In the genomic region with DNA sequence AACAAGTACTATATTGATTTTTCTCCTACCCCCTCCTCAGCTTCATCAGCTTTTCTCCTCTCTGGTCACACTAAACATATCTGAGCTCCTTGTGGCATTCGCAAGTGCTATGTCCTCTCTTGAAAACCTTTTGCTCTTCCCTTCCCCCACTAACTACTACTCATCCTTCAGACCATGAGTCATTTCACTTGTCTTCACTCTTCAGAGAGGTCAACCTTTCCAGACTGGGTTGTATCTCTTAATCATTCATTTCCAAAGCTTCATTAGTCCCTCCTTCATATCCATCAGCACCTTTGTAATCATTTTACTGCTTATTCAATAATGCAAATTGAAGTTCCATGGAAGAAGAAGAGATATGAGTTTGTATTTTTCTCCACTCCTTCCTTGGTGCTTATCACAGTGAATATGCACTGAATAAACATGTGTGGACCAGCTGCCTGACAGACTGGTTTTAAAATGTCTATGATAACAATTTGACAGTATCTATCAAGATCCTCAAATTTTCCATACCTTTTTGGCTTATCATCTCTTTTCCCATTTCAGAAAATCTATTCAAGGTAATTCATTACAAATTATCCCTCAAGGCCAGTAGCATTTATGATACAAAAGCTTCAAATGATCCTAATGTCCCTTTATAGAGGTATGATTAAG, we compare ENCODE assay signal across 1 cellular context.
TF ChIP-seq lines count a peak whose summit lies in the region.

No MANE protein-coding gene starts in this region.

TF ChIP-seq in K562, 482 proteins besides CTCF, POLR2A, EP300 and RAD21 (continued from another document and continues in another):
- TF ChIP-seq, protein P1, sequence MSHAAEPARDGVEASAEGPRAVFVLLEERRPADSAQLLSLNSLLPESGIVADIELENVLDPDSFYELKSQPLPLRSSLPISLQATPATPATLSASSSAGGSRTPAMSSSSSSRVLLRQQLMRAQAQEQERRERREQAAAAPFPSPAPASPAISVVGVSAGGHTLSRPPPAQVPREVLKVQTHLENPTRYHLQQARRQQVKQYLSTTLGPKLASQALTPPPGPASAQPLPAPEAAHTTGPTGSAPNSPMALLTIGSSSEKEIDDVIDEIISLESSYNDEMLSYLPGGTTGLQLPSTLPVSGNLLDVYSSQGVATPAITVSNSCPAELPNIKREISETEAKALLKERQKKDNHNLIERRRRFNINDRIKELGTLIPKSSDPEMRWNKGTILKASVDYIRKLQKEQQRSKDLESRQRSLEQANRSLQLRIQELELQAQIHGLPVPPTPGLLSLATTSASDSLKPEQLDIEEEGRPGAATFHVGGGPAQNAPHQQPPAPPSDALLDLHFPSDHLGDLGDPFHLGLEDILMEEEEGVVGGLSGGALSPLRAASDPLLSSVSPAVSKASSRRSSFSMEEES (CRISPR knock-in tag; IDR thresholded peaks at IDR 0.05), result no peak
- TF ChIP-seq SAFB2 (IDR thresholded peaks at IDR 0.05; ENCODE audit: borderline replicate concordance, low read depth, low read length, severe bottlenecking) (no peak), TBL1XR1 (IDR thresholded peaks at IDR 0.05; ENCODE audit: low read length in 2 of 2) (peak in 1 of 2 experiments; percentile 73; a peak in 1 of 4 replicates), POLR2G (IDR thresholded peaks at IDR 0.05; ENCODE audit: low read depth, low read length) (no peak), ZBED1 (IDR thresholded peaks at IDR 0.05) (no peak), PHF8 (IDR thresholded peaks at IDR 0.05; ENCODE audit: borderline replicate concordance, low read length) (no peak), BRF1 (IDR thresholded peaks at IDR 0.05; ENCODE audit: borderline replicate concordance, extremely low read depth, insufficient read length) (no peak), ARID3A (IDR thresholded peaks at IDR 0.05; ENCODE audit: borderline replicate concordance, low read depth, low read length) (peak; percentile 31; the same call in 1 of the 2 replicates), FOXJ3 (CRISPR knock-in tag; IDR thresholded peaks at IDR 0.05) (no peak), DMBX1 (CRISPR knock-in tag; IDR thresholded peaks at IDR 0.05; ENCODE audit: borderline replicate concordance) (no peak), RBFOX2 (IDR thresholded peaks at IDR 0.05; ENCODE audit: low read depth, low read length) (no peak), JUND (IDR thresholded peaks at IDR 0.05; ENCODE audit: borderline replicate concordance, low read depth, low read length) (peak; percentile 96), JUND (tag; IDR thresholded peaks at IDR 0.05; ENCODE audit: borderline replicate concordance, low read depth, low read length) (peak; percentile 98), CBX3 (IDR thresholded peaks at IDR 0.05; ENCODE audit: borderline replicate concordance in 1 of 2, low read length in 2 of 2) (no peak), ZKSCAN3 (CRISPR knock-in tag; IDR thresholded peaks at IDR 0.05) (no peak), NFE2L1 (tag; IDR thresholded peaks at IDR 0.05; ENCODE audit: borderline replicate concordance, low read depth) (no peak), ATF7 (IDR thresholded peaks at IDR 0.05) (peak; percentile 33; the same call in 1 of the 2 replicates), MLLT1 (IDR thresholded peaks at IDR 0.05) (peak in 1 of 2 experiments; percentile 18; a peak in 1 of 4 replicates), MEF2A (IDR thresholded peaks at IDR 0.05; ENCODE audit: control insufficient read depth, low read depth, low read length) (no peak), ZBTB9 (CRISPR knock-in tag; IDR thresholded peaks at IDR 0.05) (no peak), ZNF79 (CRISPR knock-in tag; IDR thresholded peaks at IDR 0.05; ENCODE audit: low read depth) (no peak), TCF7 (IDR thresholded peaks at IDR 0.05; ENCODE audit: borderline replicate concordance) (no peak), GATAD2B (IDR thresholded peaks at IDR 0.05; ENCODE audit: borderline replicate concordance) (no peak), ATF1 (CRISPR knock-in tag; IDR thresholded peaks at IDR 0.05) (no peak), ATF1 (tag; IDR thresholded peaks at IDR 0.05) (no peak), KDM1A (IDR thresholded peaks at IDR 0.05) (no peak), GTF2A2 (tag; IDR thresholded peaks at IDR 0.05) (no peak), NUFIP1 (IDR thresholded peaks at IDR 0.05; ENCODE audit: partially characterized antibody) (no peak), TEAD2 (tag; IDR thresholded peaks at IDR 0.05) (no peak), KHSRP (IDR thresholded peaks at IDR 0.05) (no peak), SOX6 (IDR thresholded peaks at IDR 0.05) (0 out of 2 replicates have a peak, but pooled peaks have one; percentile 12), SIN3A (IDR thresholded peaks at IDR 0.05; ENCODE audit: borderline replicate concordance in 2 of 2, control insufficient read depth in 1 of 2, low read depth in 2 of 2, low read length in 2 of 2) (no peak), ZBTB17 (CRISPR knock-in tag; IDR thresholded peaks at IDR 0.05) (no peak), GATAD2A (IDR thresholded peaks at IDR 0.05) (no peak), DEAF1 (CRISPR knock-in tag; IDR thresholded peaks at IDR 0.05) (no peak), CHD4 (IDR thresholded peaks at IDR 0.05; ENCODE audit: insufficient read depth, insufficient replicate concordance, low read depth, low read length, poor library complexity, severe bottlenecking) (no peak), TAF7 (tag; IDR thresholded peaks at IDR 0.05) (no peak), KLF16 (IDR thresholded peaks at IDR 0.05) (no peak), NCOR1 (IDR thresholded peaks at IDR 0.05) (peak; percentile 71), NCOA4 (IDR thresholded peaks at IDR 0.05; ENCODE audit: partially characterized antibody) (no peak), RNF2 (IDR thresholded peaks at IDR 0.05) (no peak), HMBOX1 (IDR thresholded peaks at IDR 0.05) (0 out of 2 replicates have a peak, but pooled peaks have one; percentile 30), PKNOX1 (IDR thresholded peaks at IDR 0.05) (peak; percentile 29; the same call in 1 of the 2 replicates)
- TF ChIP-seq, protein P2, sequence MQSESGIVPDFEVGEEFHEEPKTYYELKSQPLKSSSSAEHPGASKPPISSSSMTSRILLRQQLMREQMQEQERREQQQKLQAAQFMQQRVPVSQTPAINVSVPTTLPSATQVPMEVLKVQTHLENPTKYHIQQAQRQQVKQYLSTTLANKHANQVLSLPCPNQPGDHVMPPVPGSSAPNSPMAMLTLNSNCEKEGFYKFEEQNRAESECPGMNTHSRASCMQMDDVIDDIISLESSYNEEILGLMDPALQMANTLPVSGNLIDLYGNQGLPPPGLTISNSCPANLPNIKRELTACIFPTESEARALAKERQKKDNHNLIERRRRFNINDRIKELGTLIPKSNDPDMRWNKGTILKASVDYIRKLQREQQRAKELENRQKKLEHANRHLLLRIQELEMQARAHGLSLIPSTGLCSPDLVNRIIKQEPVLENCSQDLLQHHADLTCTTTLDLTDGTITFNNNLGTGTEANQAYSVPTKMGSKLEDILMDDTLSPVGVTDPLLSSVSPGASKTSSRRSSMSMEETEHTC (IDR thresholded peaks at IDR 0.05), result no peak
- TF ChIP-seq, protein P3, sequence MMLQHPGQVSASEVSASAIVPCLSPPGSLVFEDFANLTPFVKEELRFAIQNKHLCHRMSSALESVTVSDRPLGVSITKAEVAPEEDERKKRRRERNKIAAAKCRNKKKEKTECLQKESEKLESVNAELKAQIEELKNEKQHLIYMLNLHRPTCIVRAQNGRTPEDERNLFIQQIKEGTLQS (IDR thresholded peaks at IDR 0.05), result peak; percentile 95
- TF ChIP-seq, protein P3 (CRISPR knock-in tag; conservative IDR thresholded peaks at IDR 0.05), result peak; percentile 91
- TF ChIP-seq, protein P4, sequence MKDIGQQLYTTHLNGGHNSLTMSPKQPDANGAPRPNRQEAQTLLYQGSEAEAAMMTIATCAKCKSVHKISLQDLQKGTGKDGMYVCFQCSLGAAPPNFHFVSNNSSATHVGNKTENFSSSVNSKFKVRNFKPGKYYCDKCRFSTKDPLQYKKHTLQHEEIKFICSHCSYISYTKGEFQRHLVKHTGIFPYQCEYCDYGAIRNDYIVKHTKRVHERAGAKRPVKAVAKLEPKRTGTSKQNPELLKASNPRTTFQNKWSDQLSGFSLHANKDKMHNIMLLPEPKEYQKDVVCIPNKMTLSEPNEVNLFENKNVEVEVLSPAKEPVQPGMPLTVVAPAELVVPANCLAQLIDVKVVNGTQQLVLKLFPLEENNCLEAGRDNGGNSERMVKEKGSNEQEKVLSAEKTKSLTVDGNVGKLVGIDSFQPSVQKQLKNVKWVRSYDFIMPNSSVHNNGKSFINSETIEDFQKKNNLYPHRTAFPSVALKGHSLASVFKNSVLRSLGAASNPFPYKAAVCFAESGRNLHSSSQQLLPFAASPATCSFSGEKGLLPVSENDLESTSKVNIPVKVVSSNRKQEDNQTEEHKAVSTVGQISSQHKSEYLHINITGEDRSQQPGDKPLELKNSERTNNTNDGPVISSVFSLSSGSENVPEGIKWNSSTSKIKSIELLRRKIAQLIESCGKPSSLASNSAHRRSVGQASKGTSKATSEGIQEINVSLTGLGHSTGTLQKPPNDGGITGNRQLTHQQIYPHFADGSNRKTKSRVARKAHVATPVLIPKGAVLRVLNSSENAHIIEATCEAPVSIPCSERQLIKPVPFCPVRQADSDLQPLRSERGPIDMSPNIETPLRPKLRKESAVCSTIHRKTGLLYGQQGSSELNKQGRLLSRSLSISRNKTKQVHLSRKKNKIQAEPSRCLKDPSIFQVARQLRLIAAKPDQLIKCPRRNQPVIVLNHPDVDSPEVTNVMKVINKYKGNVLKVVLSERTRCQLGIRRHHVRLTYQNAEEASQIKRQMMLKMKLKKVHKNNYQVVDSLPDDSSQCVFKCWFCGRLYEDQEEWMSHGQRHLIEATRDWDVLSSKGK (CRISPR knock-in tag; IDR thresholded peaks at IDR 0.05), result no peak
